In the genomic region with DNA sequence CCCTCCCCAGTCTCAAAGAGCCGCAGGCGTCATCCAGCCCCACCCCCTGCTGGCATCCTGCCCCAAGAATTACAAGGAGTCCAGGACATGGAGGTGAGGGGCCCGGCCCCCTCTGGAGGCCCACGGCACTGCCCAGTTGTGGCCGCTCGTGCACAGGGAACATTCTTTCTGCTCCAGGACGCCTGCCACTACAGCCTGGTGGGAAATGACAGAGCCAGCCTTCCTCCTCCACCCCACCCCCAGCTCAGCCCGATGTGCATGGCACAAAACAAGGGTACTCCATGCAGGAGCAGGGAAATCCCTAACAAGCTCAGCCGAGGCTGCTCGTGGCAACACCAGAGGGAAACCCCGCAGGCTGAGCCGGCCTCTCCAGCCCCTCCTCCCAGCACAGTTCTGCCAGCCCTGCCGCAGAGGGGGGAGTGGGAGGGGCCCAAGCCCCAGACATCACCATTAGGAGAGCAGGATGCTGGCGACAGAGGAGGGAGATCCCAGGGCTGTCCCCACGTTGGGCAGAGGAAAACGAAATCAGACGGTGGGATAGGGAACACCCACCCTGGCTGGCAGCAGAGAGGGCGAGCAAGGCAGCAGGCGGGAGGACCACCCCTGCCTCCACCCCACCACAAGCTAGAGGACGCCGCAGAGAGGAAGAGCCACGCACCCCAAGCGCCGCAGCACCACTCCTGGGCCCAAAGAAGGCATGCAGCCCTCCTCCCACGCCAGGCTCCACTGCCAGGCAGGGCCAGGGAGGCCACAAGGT, we compare ENCODE assay signal across 8 cellular contexts. TPM values are rescaled to one million over a fixed set of nuclear protein-coding genes. Genes with fewer than 3 reads are reported as not detected.
A peak's percentile ranks its signal among the peaks of the same experiment; 100 is the strongest.
DNase-seq lines count a peak whose midpoint lies in the region; ATAC-seq and TF ChIP-seq lines count a peak whose summit lies in the region.

No MANE protein-coding gene starts in this region.

- H3K18ac ChIP-seq in mesendoderm (ENCODE audit: low read length): no peak overlapping the region

- no peak overlapping the region for H4K5ac ChIP-seq in mesendoderm (ENCODE audit: low read length)

- H3K27me3 Mint-ChIP-seq in activated T-cell treated with anti-CD3 and anti-CD28 coated beads, Interleukin-2, amount 50 U/mL, for 72 hours (ENCODE audit: low read depth): no peaks in the 10 kb centered on the region

- H3K23ac ChIP-seq in mesendoderm (ENCODE audit: low read length): no peak overlapping the region

- H3K56ac ChIP-seq in mesendoderm (ENCODE audit: low read length): no peak overlapping the region

- H3K4me2 ChIP-seq in mesendoderm (ENCODE audit: low read length): no peak overlapping the region

- WGBS in mesendoderm (ENCODE audit: extremely low coverage, insufficient coverage, low lambda C conversion rate): no CpG with 5 or more reads among the region's 25 CpGs

- H4K8ac ChIP-seq in mesendoderm (ENCODE audit: low read depth, low read length): no peak overlapping the region

- peaks cover 6% of the 10 kb centered on the region for H3K79me2 ChIP-seq in mesendoderm (ENCODE audit: control insufficient read depth, insufficient read depth, low read length)

- H3K27me3 ChIP-seq in muscle layer of colon (ENCODE audit: control insufficient read depth in 1 of 2, insufficient read depth in 2 of 2, low read length in 2 of 2) (peaks cover 0 to 4% of the 10 kb centered on the region in 2 donors), mesendoderm (ENCODE audit: insufficient read depth, low read length, poor library complexity) (no peaks in the 10 kb centered on the region)

- H3K27ac Mint-ChIP-seq in activated T-cell treated with anti-CD3 and anti-CD28 coated beads, Interleukin-2, amount 50 U/mL, for 72 hours: no peak overlapping the region

- H3K9ac ChIP-seq in ES-I3 (ENCODE audit: low read depth, low read length): peak overlapping the region; percentile 6; the same call in 1 of the 2 replicates
- no peak overlapping the region for H3K9ac ChIP-seq in muscle layer of colon (ENCODE audit: low read length)
- no peak overlapping the region for H3K9ac ChIP-seq in mesendoderm (ENCODE audit: low read length)

- H3K4me1 Mint-ChIP-seq in activated T-cell treated with anti-CD3 and anti-CD28 coated beads, Interleukin-2, amount 50 U/mL, for 72 hours (ENCODE audit: low read depth): peaks cover 74% of the 10 kb centered on the region

- peak overlapping the region; percentile 80 to 82 for H3K4me3 Mint-ChIP-seq in activated T-cell treated with anti-CD3 and anti-CD28 coated beads, Interleukin-2, amount 50 U/mL, for 72 hours

- H2BK120ac ChIP-seq in mesendoderm (ENCODE audit: low read depth, low read length): no peak overlapping the region

- DNase-seq in NCI-H1694 (lab: John Stamatoyannopoulos, UW) (peak; percentile 41), mesendoderm (no peak), middle frontal gyrus (ENCODE audit: extremely low spot score, low spot score) (no peak), erythroblast (lab: John Stamatoyannopoulos, UW) (no peak), NCI-H128 (lab: John Stamatoyannopoulos, UW; ENCODE audit: unreplicated experiment) (no peak)
- peak; percentile 37 to 63 for DNase-seq in activated T-cell treated with anti-CD3 and anti-CD28 coated beads, Interleukin-2, amount 50 U/mL, for 72 hours

- H3K4me3 ChIP-seq in muscle layer of colon (ENCODE audit: low read depth in 1 of 2, low read length in 2 of 2) (peak overlapping the region in 1 of 2 donors; percentile 14), mesendoderm (ENCODE audit: low read length) (no peak overlapping the region)

- ATAC-seq in activated T-cell treated with anti-CD3 and anti-CD28 coated beads, Interleukin-2, amount 50 U/mL, for 72 hours (replicated peaks in 1 of 2): peak; percentile 12 to 16

- H3K4ac ChIP-seq in mesendoderm (ENCODE audit: low read depth, low read length): no peak overlapping the region

- no peak overlapping the region for H2AK5ac ChIP-seq in mesendoderm (ENCODE audit: low read length)

- peaks cover 33% of the 10 kb centered on the region for H3K4me1 ChIP-seq in ES-I3 (ENCODE audit: insufficient read depth, low read length)
- H3K4me1 ChIP-seq in muscle layer of colon (ENCODE audit: insufficient read depth, low read length): peaks cover 69% of the 10 kb centered on the region
- peaks cover 22% of the 10 kb centered on the region for H3K4me1 ChIP-seq in mesendoderm (ENCODE audit: control insufficient read depth, low read depth, low read length)

- H3K79me1 ChIP-seq in mesendoderm (ENCODE audit: low read length): peaks cover 4% of the 10 kb centered on the region

- no peaks in the 10 kb centered on the region for H3K36me3 ChIP-seq in ES-I3 (ENCODE audit: insufficient read depth, low read length)
- peaks cover 11% of the 10 kb centered on the region for H3K36me3 ChIP-seq in muscle layer of colon (ENCODE audit: insufficient read depth, low read length)
- no peaks in the 10 kb centered on the region for H3K36me3 ChIP-seq in mesendoderm (ENCODE audit: control insufficient read depth, insufficient read depth, low read length)

- no peak overlapping the region for H2BK15ac ChIP-seq in mesendoderm (replicated peaks; ENCODE audit: low read depth)

- no peak for TF ChIP-seq POLR2A in erythroblast (IDR thresholded peaks at IDR 0.05; ENCODE audit: low read length)

- no peak overlapping the region for H2BK5ac ChIP-seq in mesendoderm (ENCODE audit: low read length)

- peak overlapping the region; percentile 14 for H3K27ac ChIP-seq in muscle layer of colon (ENCODE audit: low read depth, low read length)
- no peak overlapping the region for H3K27ac ChIP-seq in mesendoderm (ENCODE audit: low read depth, low read length)

- no peaks in the 10 kb centered on the region for H3K9me3 Mint-ChIP-seq in activated T-cell treated with anti-CD3 and anti-CD28 coated beads, Interleukin-2, amount 50 U/mL, for 72 hours

- peaks cover 3 to 14% of the 10 kb centered on the region in 2 donors for H3K36me3 Mint-ChIP-seq in activated T-cell treated with anti-CD3 and anti-CD28 coated beads, Interleukin-2, amount 50 U/mL, for 72 hours (ENCODE audit: insufficient read depth in 2 of 2)

- H3K9me3 ChIP-seq in ES-I3 (ENCODE audit: control insufficient read depth, insufficient read depth, low read length) (no peaks in the 10 kb centered on the region), muscle layer of colon (ENCODE audit: low read length) (no peaks in the 10 kb centered on the region)

RNA-seq across cellular contexts. Expression of gene IGSF9B, which starts 10.0 kb away (rescaled TPM):
- 10 to 100 TPM; 81.8 to 87.0 TPM for total RNA-seq in activated T-cell treated with anti-CD3 and anti-CD28 coated beads, Interleukin-2, amount 50 U/mL, for 72 hours
- polyA plus RNA-seq in mesendoderm (2013, experiment 1 of 2): 8.4 TPM
- 7.0 TPM for polyA plus RNA-seq in mesendoderm (2013, experiment 2 of 2)

Comparison
In these comparisons a context has a peak if more than half of its experiments do, and no peak if none do; other contexts are left out.
1. DNase-seq: peak in NCI-H1694 (single experiment) and activated T-cell treated with anti-CD3 and anti-CD28 coated beads, Interleukin-2, amount 50 U/mL, for 72 hours (2 of 2); none in mesendoderm (single experiment), middle frontal gyrus (single experiment), erythroblast (0 of 2) and NCI-H128 (single experiment).